Comparison of ENCODE assay signal across 8 cellular contexts in genomic region chr6:108293527-108294296, GRCh38. TPM values are rescaled to one million over a fixed set of nuclear protein-coding genes. Genes with fewer than 3 reads are reported as not detected.
DNase-seq lines count a peak whose midpoint lies in the region; ATAC-seq, FAIRE-seq and TF ChIP-seq lines count a peak whose summit lies in the region.

No MANE protein-coding gene starts in this region.

- no peaks in the 10 kb centered on the region for H3K27me3 ChIP-seq in HAP-1 (ENCODE audit: low read depth)
- H3K27me3 ChIP-seq in esophagus muscularis mucosa = no peaks in the 10 kb centered on the region
- H3K27me3 ChIP-seq in sigmoid colon = no peaks in the 10 kb centered on the region

- intact Hi-C loops in esophagus muscularis mucosa (cut with DNase I) = loop anchor here (2.0 kb wide), 1 partner anchor 33 kb away; the partner anchor contains the start of gene SNX3
- intact Hi-C loops in sigmoid colon (cut with DNase I) = loop anchor here (1.0 kb wide), 1 partner anchor 32 kb away; the partner anchor contains the start of gene SNX3

- no peaks in the 10 kb centered on the region for H3K9me3 ChIP-seq in HAP-1
- H3K9me3 ChIP-seq in esophagus muscularis mucosa = no peaks in the 10 kb centered on the region
- no peaks in the 10 kb centered on the region for H3K9me3 ChIP-seq in sigmoid colon

- no peak for FAIRE-seq in GM12892 (lab: Jason Lieb, UNC)

- peak overlapping the region; percentile 63 for H3K4me3 ChIP-seq in HAP-1
- peak overlapping the region; percentile 78 to 98 (median 86) for H3K4me3 ChIP-seq in esophagus muscularis mucosa
- peak overlapping the region in 3 of 4 donors; percentile 62 to 75 (median 74) for H3K4me3 ChIP-seq in sigmoid colon

- H3K27ac ChIP-seq in esophagus muscularis mucosa (replicated peaks in 1 of 4) (peak overlapping the region in 3 of 4 donors; percentile 90 to 92 (median 90)), sigmoid colon (peak overlapping the region in 3 of 4 donors; percentile 86 to 88 (median 88))

- TF ChIP-seq CTCF in esophagus muscularis mucosa (IDR thresholded peaks at IDR 0.05) = no peak
- TF ChIP-seq CTCF in sigmoid colon (IDR thresholded peaks at IDR 0.05) = no peak

- H3K36me3 ChIP-seq in HAP-1 (replicated peaks) = no peaks in the 10 kb centered on the region
- H3K36me3 ChIP-seq in esophagus muscularis mucosa = no peaks in the 10 kb centered on the region
- H3K36me3 ChIP-seq in sigmoid colon = no peaks in the 10 kb centered on the region

- ATAC-seq in HG02610 (IDR thresholded peaks at IDR 0.05; ENCODE audit: unreplicated experiment) = no peak

- H3K4me1 ChIP-seq in HAP-1 (peaks cover 18% of the 10 kb centered on the region), esophagus muscularis mucosa (peaks cover 7 to 14% (median 11%) of the 10 kb centered on the region in 4 donors), sigmoid colon (peaks cover 0 to 9% (median 7%) of the 10 kb centered on the region in 4 donors)

- in situ Hi-C loops in HAP-1 (cut with MboI; ENCODE audit: low sequenced_read_pairs) = no loop called here

- DNase-seq in HAP-1 (ENCODE audit: low spot score in 2 of 2) (peak in 1 of 2 experiments; percentile 19), SK-N-DZ (ENCODE audit: low spot score) (peak; percentile 62), esophagus muscularis mucosa (ENCODE audit: extremely low spot score) (peak; percentile 17), sigmoid colon (no peak), HEK293T (ENCODE audit: extremely low spot score) (no peak), GF-D8 (lab: John Stamatoyannopoulos, UW) (no peak), GM12892 (ENCODE audit: insufficient read length) (no peak)

- TF ChIP-seq POLR2A in esophagus muscularis mucosa (IDR thresholded peaks at IDR 0.05; ENCODE audit: low read depth) (no peak), sigmoid colon (IDR thresholded peaks at IDR 0.05) (no peak), GM12892 (IDR thresholded peaks at IDR 0.05; ENCODE audit: low read depth, low read length) (no peak)

- POLR2A ChIA-PET in HEK293T (lab: Yijun Ruan, JAX) = interaction anchor here (0.6 to 2.1 kb wide), 6 partner anchors 14 to 39 kb away, joined by 3 to 18 read pairs (median 4); partner anchors contain the start of gene SNX3

- CTCF ChIA-PET in HEK293T (lab: Yijun Ruan, JAX) = no interaction called here

- TF ChIP-seq EP300 in esophagus muscularis mucosa (IDR thresholded peaks at IDR 0.05) (no peak), sigmoid colon (IDR thresholded peaks at IDR 0.05) (no peak)

- 91% methylated on average over 19 of the region's 19 CpGs for WGBS in esophagus muscularis mucosa
- WGBS in sigmoid colon, 2 donors = 93 to 95% methylated on average over 19 of the region's 19 CpGs

TF ChIP-seq in HEK293T, 16 proteins besides CTCF, POLR2A, EP300 and RAD21:
- no peak for TF ChIP-seq FOXK2 (IDR thresholded peaks at IDR 0.05)
- no peak for TF ChIP-seq ARNT (IDR thresholded peaks at IDR 0.05)
- TF ChIP-seq ELF4 (IDR thresholded peaks at IDR 0.05) = no peak
- no peak for TF ChIP-seq HDGF (IDR thresholded peaks at IDR 0.05; ENCODE audit: borderline replicate concordance)
- TF ChIP-seq FOXM1 (IDR thresholded peaks at IDR 0.05; ENCODE audit: borderline replicate concordance) = no peak
- no peak for TF ChIP-seq SUZ12 (IDR thresholded peaks at IDR 0.05)
- TF ChIP-seq TARDBP (IDR thresholded peaks at IDR 0.05) = no peak
- TF ChIP-seq NFRKB (IDR thresholded peaks at IDR 0.05) = no peak
- TF ChIP-seq L3MBTL2 (conservative IDR thresholded peaks at IDR 0.05) = no peak
- no peak for TF ChIP-seq SP1 (IDR thresholded peaks at IDR 0.05)
- TF ChIP-seq LEF1 (IDR thresholded peaks at IDR 0.05; ENCODE audit: borderline replicate concordance) = no peak
- TF ChIP-seq ZNF384 (IDR thresholded peaks at IDR 0.05) = no peak
- TF ChIP-seq CTBP1 (IDR thresholded peaks at IDR 0.05; ENCODE audit: borderline replicate concordance) = no peak
- TF ChIP-seq FOXA1 (IDR thresholded peaks at IDR 0.05) = no peak
- TF ChIP-seq BHLHE40 (IDR thresholded peaks at IDR 0.05; ENCODE audit: borderline replicate concordance) = no peak
- TF ChIP-seq PKNOX1 (IDR thresholded peaks at IDR 0.05) = no peak
TF ChIP-seq in HEK293T: peak in this region for 0.

RNA-seq across cellular contexts. Expression of gene AFG1L, which starts 1.1 kb away (rescaled TPM):
- polyA plus RNA-seq in SK-N-DZ (2014; cell fraction: cytosol; rRNA removed) = 3.3 and 4.0 TPM in 2 replicates
- polyA plus RNA-seq in SK-N-DZ (2014; cell fraction: nucleus; rRNA removed) = 6.7 and 12.5 TPM in 2 replicates
- total RNA-seq in esophagus muscularis mucosa (1 to 10 TPM; 1.5 to 5.4 (median 3.3) TPM), sigmoid colon (1 to 10 TPM; 2.8 to 6.9 (median 3.5) TPM)
- polyA plus RNA-seq in sigmoid colon = 1 to 10 TPM; 2.1 to 3.7 (median 3.0) TPM
- 2.6 TPM for polyA plus RNA-seq in GM12892 (2012; ENCODE audit: missing spikeins)

RNA-seq across cellular contexts. Expression of gene SNX3, which starts 32.9 kb away (rescaled TPM):
- polyA plus RNA-seq in SK-N-DZ (2014; cell fraction: cytosol; rRNA removed) = 94.3 and 112 TPM in 2 replicates
- 50.7 and 52.7 TPM in 2 replicates for polyA plus RNA-seq in SK-N-DZ (2014; cell fraction: nucleus; rRNA removed)
- total RNA-seq in esophagus muscularis mucosa (100 to 1,000 TPM; 148 to 176 (median 151) TPM), sigmoid colon (100 to 1,000 TPM; 160 to 221 (median 217) TPM)
- 100 to 1,000 TPM; 135 to 242 (median 241) TPM for polyA plus RNA-seq in sigmoid colon
- polyA plus RNA-seq in GM12892 (2012; ENCODE audit: missing spikeins) = 112 TPM

Comparison
In these comparisons a context has a peak if more than half of its experiments do, and no peak if none do; other contexts are left out.
1. DNase-seq: peak in SK-N-DZ (single experiment) and esophagus muscularis mucosa (single experiment); none in sigmoid colon (single experiment), HEK293T (single experiment), GF-D8 (single experiment) and GM12892 (single experiment).
2. Peak in every context shown above with its lines, with median percentiles within 50 percentile points of each other: H3K4me3 ChIP-seq.